In the genomic region with DNA sequence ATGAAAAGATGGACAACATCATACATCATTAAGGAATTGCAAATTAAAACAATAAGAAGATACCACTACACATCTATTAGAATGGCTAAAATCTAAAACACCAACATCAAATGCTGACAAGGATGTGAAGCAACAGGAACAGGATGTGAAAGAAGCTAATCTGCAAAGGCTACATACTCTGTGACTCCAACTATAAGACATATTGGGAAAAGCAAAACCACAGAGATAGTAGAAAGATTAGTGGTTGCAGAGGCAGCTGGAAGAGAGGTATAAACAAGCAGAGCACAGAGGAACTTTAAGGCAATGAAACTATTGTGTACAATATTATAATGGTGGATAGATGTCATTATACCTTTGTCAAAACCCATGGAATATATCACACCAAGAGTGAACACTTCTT, we compare ENCODE assay signal across 20 cellular contexts.
"Had no signal": no experiment of that assay in that cellular context is flagged by ENCODE, and none has a peak within 500 bp of the region (broad histone marks: within the 10 kb centered on the region; RNA-seq: fewer than 3 reads in every experiment).

No MANE protein-coding gene starts in this region.

- ATAC-seq: gastroesophageal sphincter; left lobe of liver; mucosa of descending colon; naive thymus-derived CD8-positive, alpha-beta T cell; sciatic nerve; stimulated activated memory B cell treated with anti-CD40 and anti-IgM and Interleukin-4, amounts not matched to agents 10 μg/mL and 1 μg/mL and 100 μg/mL, for 72 hours had no signal

- H3K4me1 ChIP-seq: esophagus squamous epithelium, gastroesophageal sphincter, spleen, tibial artery, upper lobe of left lung, uterus had no signal

- H3K27ac Mint-ChIP-seq: naive thymus-derived CD8-positive, alpha-beta T cell; stimulated activated memory B cell treated with anti-CD40 and anti-IgM and Interleukin-4, amounts not matched to agents 10 μg/mL and 1 μg/mL and 100 μg/mL, for 72 hours; stimulated activated naive CD8-positive, alpha-beta T cell treated with anti-CD3 and anti-CD28 coated beads, Interleukin-15, Interleukin-2, amounts not matched to agents 100 ng/mL and 50 ng/mL, for 24 hours had no signal

- H3K4me3 ChIP-seq: esophagus squamous epithelium, gastroesophageal sphincter, mucosa of descending colon, spleen, tibial artery, upper lobe of left lung, uterus had no signal

- H3K9me3 ChIP-seq: mucosa of descending colon, upper lobe of left lung, uterus had no signal

- H3K27ac ChIP-seq: esophagus squamous epithelium, gastroesophageal sphincter, spleen, tibial artery, upper lobe of left lung, uterus had no signal

- DNase-seq: esophagus squamous epithelium; foreskin fibroblast; glutamatergic neuron; islet precursor cell; mucosa of descending colon; naive thymus-derived CD8-positive, alpha-beta T cell; posterior cingulate gyrus; spleen; stimulated activated CD4-positive, alpha-beta T cell treated with anti-CD3 and anti-CD28 coated beads, Interleukin-15, amount 100 ng/mL, for 24 hours; stimulated activated CD4-positive, alpha-beta T cell treated with anti-CD3 and anti-CD28 coated beads, Interleukin-1b, Interleukin-23, amount 100 ng/mL, for 48 hours; stimulated activated CD4-positive, alpha-beta T cell treated with anti-CD3 and anti-CD28 coated beads, Interleukin-4, amount 100 ng/mL, for 24 hours; tibial artery; upper lobe of left lung; uterus had no signal

- H3K4me1 Mint-ChIP-seq: naive thymus-derived CD8-positive, alpha-beta T cell; neural crest cell; stimulated activated memory B cell treated with anti-CD40 and anti-IgM and Interleukin-4, amounts not matched to agents 10 μg/mL and 1 μg/mL and 100 μg/mL, for 72 hours had no signal

- H3K36me3 Mint-ChIP-seq: stimulated activated memory B cell treated with anti-CD40 and anti-IgM and Interleukin-4, amounts not matched to agents 10 μg/mL and 1 μg/mL and 100 μg/mL, for 72 hours had no signal

- H3K4me3 Mint-ChIP-seq: naive thymus-derived CD8-positive, alpha-beta T cell; neural crest cell; stimulated activated memory B cell treated with anti-CD40 and anti-IgM and Interleukin-4, amounts not matched to agents 10 μg/mL and 1 μg/mL and 100 μg/mL, for 72 hours; stimulated activated naive CD8-positive, alpha-beta T cell treated with anti-CD3 and anti-CD28 coated beads, Interleukin-15, Interleukin-2, amounts not matched to agents 100 ng/mL and 50 ng/mL, for 24 hours had no signal

- H3K27me3 ChIP-seq: upper lobe of left lung, uterus had no signal

- H3K36me3 ChIP-seq: esophagus squamous epithelium, gastroesophageal sphincter, spleen, tibial artery, upper lobe of left lung, uterus had no signal
